1 cellular context compared by ENCODE assay signal in the genomic region with DNA sequence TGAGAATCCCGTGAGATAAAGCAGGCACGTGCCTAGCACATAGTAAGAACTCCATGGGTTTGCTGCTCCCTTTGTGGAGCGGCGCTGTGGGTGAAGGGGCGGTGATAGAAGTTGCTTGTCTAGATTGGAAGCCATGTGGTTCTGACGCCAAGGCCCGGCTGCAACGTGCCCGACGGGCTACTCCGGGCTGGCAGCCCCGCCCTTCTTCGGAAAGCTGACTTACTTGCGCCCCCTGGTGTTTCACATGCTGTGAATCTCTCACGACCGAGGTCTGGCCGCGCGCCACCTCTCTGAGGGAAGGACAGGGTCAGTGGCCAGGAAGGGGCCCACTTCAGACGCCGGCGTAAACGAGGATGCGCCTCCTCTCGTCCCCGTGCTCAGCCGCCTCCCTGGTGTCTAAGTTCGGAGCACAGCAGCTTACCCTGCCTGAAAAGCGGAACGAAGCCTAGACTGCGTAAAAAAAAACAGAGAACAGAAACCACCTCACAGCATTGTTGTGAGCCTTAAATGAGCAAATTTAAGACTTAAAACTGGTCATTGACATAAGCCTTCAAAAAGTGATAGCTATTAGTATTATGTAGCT.
TF ChIP-seq lines count a peak whose summit lies in the region.

No MANE protein-coding gene starts in this region.

TF ChIP-seq in K562, 482 proteins besides CTCF, POLR2A, EP300 and RAD21 (continued from another document and continues in another):
- TF ChIP-seq, protein P1, sequence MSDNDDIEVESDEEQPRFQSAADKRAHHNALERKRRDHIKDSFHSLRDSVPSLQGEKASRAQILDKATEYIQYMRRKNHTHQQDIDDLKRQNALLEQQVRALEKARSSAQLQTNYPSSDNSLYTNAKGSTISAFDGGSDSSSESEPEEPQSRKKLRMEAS (CRISPR knock-in tag; IDR thresholded peaks at IDR 0.05) = peak; percentile 100
- no peak for TF ChIP-seq ZNF584 (CRISPR knock-in tag; IDR thresholded peaks at IDR 0.05; ENCODE audit: low read depth)
- TF ChIP-seq, protein P2, sequence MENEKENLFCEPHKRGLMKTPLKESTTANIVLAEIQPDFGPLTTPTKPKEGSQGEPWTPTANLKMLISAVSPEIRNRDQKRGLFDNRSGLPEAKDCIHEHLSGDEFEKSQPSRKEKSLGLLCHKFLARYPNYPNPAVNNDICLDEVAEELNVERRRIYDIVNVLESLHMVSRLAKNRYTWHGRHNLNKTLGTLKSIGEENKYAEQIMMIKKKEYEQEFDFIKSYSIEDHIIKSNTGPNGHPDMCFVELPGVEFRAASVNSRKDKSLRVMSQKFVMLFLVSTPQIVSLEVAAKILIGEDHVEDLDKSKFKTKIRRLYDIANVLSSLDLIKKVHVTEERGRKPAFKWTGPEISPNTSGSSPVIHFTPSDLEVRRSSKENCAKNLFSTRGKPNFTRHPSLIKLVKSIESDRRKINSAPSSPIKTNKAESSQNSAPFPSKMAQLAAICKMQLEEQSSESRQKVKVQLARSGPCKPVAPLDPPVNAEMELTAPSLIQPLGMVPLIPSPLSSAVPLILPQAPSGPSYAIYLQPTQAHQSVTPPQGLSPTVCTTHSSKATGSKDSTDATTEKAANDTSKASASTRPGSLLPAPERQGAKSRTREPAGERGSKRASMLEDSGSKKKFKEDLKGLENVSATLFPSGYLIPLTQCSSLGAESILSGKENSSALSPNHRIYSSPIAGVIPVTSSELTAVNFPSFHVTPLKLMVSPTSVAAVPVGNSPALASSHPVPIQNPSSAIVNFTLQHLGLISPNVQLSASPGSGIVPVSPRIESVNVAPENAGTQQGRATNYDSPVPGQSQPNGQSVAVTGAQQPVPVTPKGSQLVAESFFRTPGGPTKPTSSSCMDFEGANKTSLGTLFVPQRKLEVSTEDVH (IDR thresholded peaks at IDR 0.05; ENCODE audit: low read depth, partially characterized antibody) = no peak
- peak in 1 of 2 experiments; percentile 44; a peak in 1 of 4 replicates for TF ChIP-seq FOXK2 (conservative IDR thresholded peaks at IDR 0.05 in 1 of 2, IDR thresholded peaks at IDR 0.05 in 1 of 2; ENCODE audit: low read depth in 2 of 2)
- no peak for TF ChIP-seq ZNF77 (CRISPR knock-in tag; IDR thresholded peaks at IDR 0.05)
- TF ChIP-seq MTF1 (CRISPR knock-in tag; IDR thresholded peaks at IDR 0.05; ENCODE audit: borderline replicate concordance) = no peak
- TF ChIP-seq PHB (CRISPR knock-in tag; IDR thresholded peaks at IDR 0.05) = no peak
- TF ChIP-seq YY1 (IDR thresholded peaks at IDR 0.05; ENCODE audit: borderline replicate concordance in 1 of 3, control insufficient read depth in 1 of 3, extremely low read depth in 1 of 3, insufficient read depth in 3 of 3, insufficient read length in 1 of 3, insufficient replicate concordance in 2 of 3, low read depth in 1 of 3, low read length in 2 of 3) = peak in 2 of 3 experiments; percentile 43 to 58
- 0 out of 2 replicates have a peak, but pooled peaks have one; percentile 53 for TF ChIP-seq DMBX1 (CRISPR knock-in tag; IDR thresholded peaks at IDR 0.05; ENCODE audit: borderline replicate concordance)
- TF ChIP-seq RBFOX2 (IDR thresholded peaks at IDR 0.05; ENCODE audit: low read depth, low read length) = peak; percentile 63
- peak; percentile 43; the same call in 1 of the 2 replicates for TF ChIP-seq HDAC8 (tag; IDR thresholded peaks at IDR 0.05)
- TF ChIP-seq GATA2 (CRISPR knock-in tag; IDR thresholded peaks at IDR 0.05) = no peak
- no peak for TF ChIP-seq NCOA4 (IDR thresholded peaks at IDR 0.05; ENCODE audit: partially characterized antibody)
- TF ChIP-seq RFX1 (IDR thresholded peaks at IDR 0.05) = no peak
- TF ChIP-seq, protein P3, sequence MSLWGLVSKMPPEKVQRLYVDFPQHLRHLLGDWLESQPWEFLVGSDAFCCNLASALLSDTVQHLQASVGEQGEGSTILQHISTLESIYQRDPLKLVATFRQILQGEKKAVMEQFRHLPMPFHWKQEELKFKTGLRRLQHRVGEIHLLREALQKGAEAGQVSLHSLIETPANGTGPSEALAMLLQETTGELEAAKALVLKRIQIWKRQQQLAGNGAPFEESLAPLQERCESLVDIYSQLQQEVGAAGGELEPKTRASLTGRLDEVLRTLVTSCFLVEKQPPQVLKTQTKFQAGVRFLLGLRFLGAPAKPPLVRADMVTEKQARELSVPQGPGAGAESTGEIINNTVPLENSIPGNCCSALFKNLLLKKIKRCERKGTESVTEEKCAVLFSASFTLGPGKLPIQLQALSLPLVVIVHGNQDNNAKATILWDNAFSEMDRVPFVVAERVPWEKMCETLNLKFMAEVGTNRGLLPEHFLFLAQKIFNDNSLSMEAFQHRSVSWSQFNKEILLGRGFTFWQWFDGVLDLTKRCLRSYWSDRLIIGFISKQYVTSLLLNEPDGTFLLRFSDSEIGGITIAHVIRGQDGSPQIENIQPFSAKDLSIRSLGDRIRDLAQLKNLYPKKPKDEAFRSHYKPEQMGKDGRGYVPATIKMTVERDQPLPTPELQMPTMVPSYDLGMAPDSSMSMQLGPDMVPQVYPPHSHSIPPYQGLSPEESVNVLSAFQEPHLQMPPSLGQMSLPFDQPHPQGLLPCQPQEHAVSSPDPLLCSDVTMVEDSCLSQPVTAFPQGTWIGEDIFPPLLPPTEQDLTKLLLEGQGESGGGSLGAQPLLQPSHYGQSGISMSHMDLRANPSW (CRISPR knock-in tag; IDR thresholded peaks at IDR 0.05) = no peak
- peak in 1 of 2 experiments; percentile 72; a peak in 1 of 3 replicates for TF ChIP-seq CBX3 (IDR thresholded peaks at IDR 0.05; ENCODE audit: borderline replicate concordance in 1 of 2, low read length in 2 of 2)
- no peak for TF ChIP-seq TAF7 (tag; IDR thresholded peaks at IDR 0.05)
- TF ChIP-seq NCOR1 (IDR thresholded peaks at IDR 0.05) = no peak
- TF ChIP-seq KLF6 (CRISPR knock-in tag; IDR thresholded peaks at IDR 0.05; ENCODE audit: borderline replicate concordance) = peak; percentile 45; the same call in 1 of the 2 replicates
- TF ChIP-seq ZNF507 (tag; conservative IDR thresholded peaks at IDR 0.05) = no peak
- TF ChIP-seq TGIF2 (CRISPR knock-in tag; IDR thresholded peaks at IDR 0.05) = no peak
- TF ChIP-seq ZNF586 (CRISPR knock-in tag; conservative IDR thresholded peaks at IDR 0.05) = no peak
- no peak for TF ChIP-seq TAF15 (IDR thresholded peaks at IDR 0.05; ENCODE audit: low read depth, low read length)
- 0 out of 2 replicates have a peak, but pooled peaks have one; percentile 55 for TF ChIP-seq CBX1 (IDR thresholded peaks at IDR 0.05; ENCODE audit: low read depth)
- TF ChIP-seq, protein P4, sequence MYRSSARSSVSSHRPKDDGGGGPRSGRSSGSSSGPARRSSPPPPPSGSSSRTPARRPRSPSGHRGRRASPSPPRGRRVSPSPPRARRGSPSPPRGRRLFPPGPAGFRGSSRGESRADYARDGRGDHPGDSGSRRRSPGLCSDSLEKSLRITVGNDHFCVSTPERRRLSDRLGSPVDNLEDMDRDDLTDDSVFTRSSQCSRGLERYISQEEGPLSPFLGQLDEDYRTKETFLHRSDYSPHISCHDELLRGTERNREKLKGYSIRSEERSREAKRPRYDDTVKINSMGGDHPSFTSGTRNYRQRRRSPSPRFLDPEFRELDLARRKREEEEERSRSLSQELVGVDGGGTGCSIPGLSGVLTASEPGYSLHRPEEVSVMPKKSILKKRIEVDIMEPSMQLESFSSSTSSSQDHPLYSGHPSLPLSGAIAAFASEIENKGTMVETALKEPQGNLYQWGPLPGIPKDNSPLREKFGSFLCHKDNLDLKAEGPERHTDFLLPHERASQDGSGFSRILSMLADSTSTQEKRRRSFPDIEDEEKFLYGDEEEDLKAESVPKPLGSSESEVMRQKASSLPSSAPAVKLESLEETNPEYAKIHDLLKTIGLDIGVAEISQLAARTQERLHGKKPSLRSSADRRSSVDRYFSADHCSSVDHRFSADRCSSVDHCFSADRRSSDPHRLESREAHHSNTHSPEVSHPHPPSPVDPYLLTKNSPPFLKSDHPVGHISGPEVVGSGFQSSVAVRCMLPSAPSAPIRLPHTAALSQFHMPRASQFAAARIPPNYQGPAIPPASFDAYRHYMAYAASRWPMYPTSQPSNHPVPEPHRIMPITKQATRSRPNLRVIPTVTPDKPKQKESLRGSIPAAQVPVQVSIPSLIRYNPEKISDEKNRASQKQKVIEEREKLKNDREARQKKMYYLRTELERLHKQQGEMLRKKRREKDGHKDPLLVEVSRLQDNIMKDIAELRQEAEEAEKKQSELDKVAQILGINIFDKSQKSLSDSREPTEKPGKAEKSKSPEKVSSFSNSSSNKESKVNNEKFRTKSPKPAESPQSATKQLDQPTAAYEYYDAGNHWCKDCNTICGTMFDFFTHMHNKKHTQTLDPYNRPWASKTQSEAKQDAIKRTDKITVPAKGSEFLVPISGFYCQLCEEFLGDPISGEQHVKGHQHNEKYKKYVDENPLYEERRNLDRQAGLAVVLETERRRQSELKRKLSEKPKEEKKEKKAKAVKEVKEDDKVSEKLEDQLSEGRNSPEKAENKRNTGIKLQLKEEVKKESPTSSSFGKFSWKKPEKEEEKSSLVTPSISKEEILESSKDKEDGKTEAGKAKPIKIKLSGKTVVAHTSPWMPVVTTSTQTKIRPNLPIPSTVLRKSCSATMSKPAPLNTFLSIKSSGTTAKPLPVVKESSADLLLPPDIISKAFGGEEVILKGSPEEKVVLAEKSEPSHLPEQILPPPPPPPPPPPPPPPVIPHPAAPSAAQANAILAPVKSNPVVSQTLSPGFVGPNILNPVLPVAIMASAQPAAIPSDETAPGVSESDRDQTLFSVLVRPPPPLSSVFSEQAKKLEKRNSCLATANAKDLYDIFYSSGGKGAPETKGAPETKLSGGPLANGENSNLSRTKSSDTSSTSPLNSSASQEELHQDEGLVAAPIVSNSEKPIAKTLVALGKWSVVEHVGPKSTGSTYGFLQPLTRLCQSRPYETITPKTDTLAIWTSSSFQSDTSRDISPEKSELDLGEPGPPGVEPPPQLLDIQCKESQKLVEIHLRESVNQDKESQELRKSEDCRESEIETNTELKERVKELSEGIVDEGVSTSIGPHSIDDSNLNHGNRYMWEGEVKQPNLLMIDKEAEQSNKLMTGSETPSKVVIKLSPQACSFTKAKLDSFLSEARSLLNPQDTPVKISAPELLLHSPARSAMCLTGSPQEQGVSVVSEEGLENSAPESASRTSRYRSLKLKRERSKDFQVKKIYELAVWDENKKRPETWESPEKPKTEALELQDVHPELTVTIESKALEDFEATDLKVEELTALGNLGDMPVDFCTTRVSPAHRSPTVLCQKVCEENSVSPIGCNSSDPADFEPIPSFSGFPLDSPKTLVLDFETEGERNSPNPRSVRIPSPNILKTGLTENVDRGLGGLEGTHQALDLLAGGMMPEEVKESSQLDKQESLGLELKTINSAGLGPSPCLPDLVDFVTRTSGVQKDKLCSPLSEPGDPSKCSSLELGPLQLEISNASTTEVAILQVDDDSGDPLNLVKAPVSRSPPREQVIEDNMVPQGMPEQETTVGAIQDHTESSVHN (IDR thresholded peaks at IDR 0.05; ENCODE audit: borderline replicate concordance in 1 of 2, low read depth in 1 of 2) = no peak
- no peak for TF ChIP-seq PRPF4 (IDR thresholded peaks at IDR 0.05; ENCODE audit: insufficient read depth, low read depth, low read length, poor library complexity, severe bottlenecking)
- TF ChIP-seq SMAD4 (CRISPR knock-in tag; conservative IDR thresholded peaks at IDR 0.05) = peak; percentile 65
- TF ChIP-seq COPS2 (conservative IDR thresholded peaks at IDR 0.05) = no peak
- TF ChIP-seq, protein P5, sequence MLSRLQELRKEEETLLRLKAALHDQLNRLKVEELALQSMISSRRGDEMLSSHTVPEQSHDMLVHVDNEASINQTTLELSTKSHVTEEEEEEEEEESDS (CRISPR knock-in tag; IDR thresholded peaks at IDR 0.05) = no peak
- no peak for TF ChIP-seq CBX8 (IDR thresholded peaks at IDR 0.05; ENCODE audit: borderline replicate concordance, extremely low read depth, low read depth, low read length, poor library complexity, severe bottlenecking)
- no peak for TF ChIP-seq SIRT6 (IDR thresholded peaks at IDR 0.05; ENCODE audit: low read depth, low read length)
- peak; percentile 58 for TF ChIP-seq ZFP36 (IDR thresholded peaks at IDR 0.05; ENCODE audit: low read depth, low read length, partially characterized antibody)
- TF ChIP-seq, protein P6, sequence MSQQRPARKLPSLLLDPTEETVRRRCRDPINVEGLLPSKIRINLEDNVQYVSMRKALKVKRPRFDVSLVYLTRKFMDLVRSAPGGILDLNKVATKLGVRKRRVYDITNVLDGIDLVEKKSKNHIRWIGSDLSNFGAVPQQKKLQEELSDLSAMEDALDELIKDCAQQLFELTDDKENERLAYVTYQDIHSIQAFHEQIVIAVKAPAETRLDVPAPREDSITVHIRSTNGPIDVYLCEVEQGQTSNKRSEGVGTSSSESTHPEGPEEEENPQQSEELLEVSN (IDR thresholded peaks at IDR 0.05; ENCODE audit: borderline replicate concordance in 1 of 2, extremely low read depth in 1 of 2, insufficient read depth in 1 of 2, insufficient read length in 1 of 2, low read depth in 1 of 2, low read length in 1 of 2, poor library complexity in 1 of 2, severe bottlenecking in 1 of 2) = peak; percentile 84 to 92
- TF ChIP-seq ZZZ3 (IDR thresholded peaks at IDR 0.05) = no peak
- TF ChIP-seq ESRRB (CRISPR knock-in tag; IDR thresholded peaks at IDR 0.05; ENCODE audit: borderline replicate concordance) = no peak
- TF ChIP-seq, protein P7, sequence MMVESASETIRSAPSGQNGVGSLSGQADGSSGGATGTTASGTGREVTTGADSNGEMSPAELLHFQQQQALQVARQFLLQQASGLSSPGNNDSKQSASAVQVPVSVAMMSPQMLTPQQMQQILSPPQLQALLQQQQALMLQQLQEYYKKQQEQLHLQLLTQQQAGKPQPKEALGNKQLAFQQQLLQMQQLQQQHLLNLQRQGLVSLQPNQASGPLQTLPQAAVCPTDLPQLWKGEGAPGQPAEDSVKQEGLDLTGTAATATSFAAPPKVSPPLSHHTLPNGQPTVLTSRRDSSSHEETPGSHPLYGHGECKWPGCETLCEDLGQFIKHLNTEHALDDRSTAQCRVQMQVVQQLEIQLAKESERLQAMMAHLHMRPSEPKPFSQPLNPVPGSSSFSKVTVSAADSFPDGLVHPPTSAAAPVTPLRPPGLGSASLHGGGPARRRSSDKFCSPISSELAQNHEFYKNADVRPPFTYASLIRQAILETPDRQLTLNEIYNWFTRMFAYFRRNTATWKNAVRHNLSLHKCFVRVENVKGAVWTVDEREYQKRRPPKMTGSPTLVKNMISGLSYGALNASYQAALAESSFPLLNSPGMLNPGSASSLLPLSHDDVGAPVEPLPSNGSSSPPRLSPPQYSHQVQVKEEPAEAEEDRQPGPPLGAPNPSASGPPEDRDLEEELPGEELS (CRISPR knock-in tag; IDR thresholded peaks at IDR 0.05; ENCODE audit: borderline replicate concordance) = peak; percentile 93; the same call in 1 of the 2 replicates
- peak; percentile 81 for TF ChIP-seq EP400 (IDR thresholded peaks at IDR 0.05)
- peak; percentile 94 for TF ChIP-seq KLF13 (tag; IDR thresholded peaks at IDR 0.05; ENCODE audit: borderline replicate concordance, low read depth)
- no peak for TF ChIP-seq NCOA2 (IDR thresholded peaks at IDR 0.05; ENCODE audit: partially characterized antibody in 2 of 2)
